12 cellular contexts compared by ENCODE assay signal in the genomic region with DNA sequence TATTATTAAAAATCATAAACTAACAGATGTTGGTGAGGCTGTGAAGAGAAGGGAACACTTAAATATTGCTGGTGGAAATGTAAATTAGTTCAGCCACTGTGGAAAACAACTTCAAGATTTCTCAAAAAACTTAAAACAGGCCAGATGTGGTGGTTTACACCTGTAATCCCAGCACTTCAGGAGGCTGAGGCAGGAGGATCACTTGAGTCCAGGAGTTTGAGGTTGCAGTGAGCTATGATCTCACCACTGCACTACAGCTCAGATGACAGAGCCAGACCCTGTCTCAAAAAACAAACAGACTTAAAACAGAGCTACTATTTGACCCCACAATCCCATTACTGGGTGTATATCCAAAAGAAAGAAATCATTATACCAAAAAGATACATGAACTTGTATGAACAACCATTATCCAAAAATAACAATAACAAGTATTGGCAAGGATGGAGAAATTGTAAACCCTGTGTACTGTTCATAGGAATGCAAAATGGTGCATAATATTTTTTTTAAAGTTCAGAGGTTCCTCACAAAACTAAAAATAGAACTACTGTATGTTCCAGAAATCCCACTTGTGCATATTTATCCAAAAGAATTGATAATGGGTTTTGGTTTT.
"Had no signal": no experiment of that assay in that cellular context is flagged by ENCODE, and none has a peak within 500 bp of the region (broad histone marks: within the 10 kb centered on the region; RNA-seq: fewer than 3 reads in every experiment).

No MANE protein-coding gene starts in this region.

- H3K36me3 ChIP-seq: suprapubic skin, upper lobe of right lung had no signal

- DNase-seq: activated CD4-positive, alpha-beta memory T cell treated with anti-CD3 and anti-CD28 coated beads for 36 hours; activated T-cell treated with anti-CD3 and anti-CD28 coated beads, Interleukin-2, amount 50 U/mL, for 48 hours; body of pancreas; central memory CD4-positive, alpha-beta T cell; effector memory CD8-positive, alpha-beta T cell; left ventricle myocardium superior; right cardiac atrium; stimulated activated CD4-positive, alpha-beta T cell treated with anti-CD3 and anti-CD28 coated beads, Interleukin-1b, Interleukin-23, amount 100 ng/mL, for 48 hours; stimulated activated naive CD4-positive, alpha-beta T cell; T-helper 9 cell; upper lobe of right lung had no signal

- H3K27ac Mint-ChIP-seq: activated CD4-positive, alpha-beta memory T cell treated with anti-CD3 and anti-CD28 coated beads for 36 hours had no signal

- H3K27me3 Mint-ChIP-seq: activated CD4-positive, alpha-beta memory T cell treated with anti-CD3 and anti-CD28 coated beads for 36 hours; effector memory CD8-positive, alpha-beta T cell had no signal

- ATAC-seq: body of pancreas; effector memory CD8-positive, alpha-beta T cell; left ventricle myocardium superior; right cardiac atrium; upper lobe of right lung had no signal

- H3K4me1 ChIP-seq: suprapubic skin, upper lobe of right lung had no signal

- H3K9me3 ChIP-seq: body of pancreas had no signal

- H3K27ac ChIP-seq: body of pancreas, suprapubic skin, upper lobe of right lung had no signal

- H3K4me3 ChIP-seq: body of pancreas, suprapubic skin, upper lobe of right lung had no signal

- H3K4me3 Mint-ChIP-seq: activated CD4-positive, alpha-beta memory T cell treated with anti-CD3 and anti-CD28 coated beads for 36 hours had no signal

- H3K27me3 ChIP-seq: body of pancreas, suprapubic skin, upper lobe of right lung had no signal
